ENCODE assay signal across 15 cellular contexts in genomic region chrX:130552444-130553073, GRCh38.
DNase-seq lines count a peak whose midpoint lies in the region; ATAC-seq, FAIRE-seq and TF ChIP-seq lines count a peak whose summit lies in the region.
"Had no signal": no experiment of that assay in that cellular context is flagged by ENCODE, and none has a peak within 500 bp of the region (broad histone marks: within the 10 kb centered on the region; RNA-seq: fewer than 3 reads in every experiment).

No MANE protein-coding gene starts in this region.

- peaks cover 36% of the 10 kb centered on the region for H3K4me1 ChIP-seq in OCI-LY3 (ENCODE audit: low read length)
- no peaks in the 10 kb centered on the region for H3K4me1 ChIP-seq in tibial nerve
- H3K4me1 ChIP-seq: esophagus squamous epithelium, psoas muscle had no signal

- peak; percentile 75 for FAIRE-seq in GM18507 (lab: Jason Lieb, UNC)

- no peak for TF ChIP-seq POLR2A in tibial nerve (IDR thresholded peaks at IDR 0.05)

- no peak overlapping the region for H3K9ac ChIP-seq in OCI-LY3 (ENCODE audit: low read length)

- H3K79me2 ChIP-seq in OCI-LY3 (ENCODE audit: low read length), result no peaks in the 10 kb centered on the region

- H3K9me3 ChIP-seq in OCI-LY3 (ENCODE audit: insufficient read depth, low read length) (no peaks in the 10 kb centered on the region), tibial nerve (no peaks in the 10 kb centered on the region)
- H3K9me3 ChIP-seq: esophagus squamous epithelium, MG63, psoas muscle had no signal

- peak overlapping the region; percentile 41; the same call in 1 of the 2 replicates for H2AFZ ChIP-seq in OCI-LY3 (ENCODE audit: low read depth, low read length)

- peaks cover 24% of the 10 kb centered on the region for H3K27me3 ChIP-seq in OCI-LY3 (ENCODE audit: low read depth, low read length)
- H3K27me3 ChIP-seq in tibial nerve, result no peaks in the 10 kb centered on the region
- H3K27me3 ChIP-seq: esophagus squamous epithelium, MG63 had no signal

- DNase-seq in GM18507 (ENCODE audit: extremely low spot score, insufficient read length, low read depth), result no peak
- DNase-seq in putamen (ENCODE audit: low spot score), result no peak
- no peak for DNase-seq in stimulated activated CD4-positive, alpha-beta T cell treated with anti-CD3 and anti-CD28 coated beads, Interleukin-2, amount 100 ng/mL, for 48 hours
- DNase-seq in tibial nerve (ENCODE audit: low spot score in 2 of 2), result no peak
- DNase-seq in activated T-cell treated with anti-CD3 and anti-CD28 coated beads, Interleukin-2, amount 50 U/mL, for 48 hours, result no peak
- DNase-seq: central memory CD4-positive, alpha-beta T cell; EL; esophagus squamous epithelium; MG63; NCI-H510A; psoas muscle; Right ventricle myocardium superior had no signal

- no peaks in the 10 kb centered on the region for H4K20me1 ChIP-seq in OCI-LY3 (ENCODE audit: insufficient read depth, low read length)

- H3K4me2 ChIP-seq in OCI-LY3 (ENCODE audit: low read length), result peak overlapping the region; percentile 72

- no peak for TF ChIP-seq CTCF in OCI-LY3 (IDR thresholded peaks at IDR 0.05; ENCODE audit: low read depth, low read length)
- no peak for TF ChIP-seq CTCF in tibial nerve (IDR thresholded peaks at IDR 0.05)

- ATAC-seq in GM21381 (IDR thresholded peaks at IDR 0.05; ENCODE audit: unreplicated experiment) (peak; percentile 61), HG02973 (IDR thresholded peaks at IDR 0.05; ENCODE audit: unreplicated experiment) (peak; percentile 89)
- ATAC-seq: psoas muscle had no signal

- peak overlapping the region; percentile 60 for H3K4me3 ChIP-seq in OCI-LY3 (ENCODE audit: low read length)
- H3K4me3 ChIP-seq in tibial nerve, result no peak overlapping the region
- H3K4me3 ChIP-seq: esophagus squamous epithelium, MG63, psoas muscle had no signal

- TF ChIP-seq EP300 in tibial nerve (IDR thresholded peaks at IDR 0.05), result no peak

- H3K27ac ChIP-seq in OCI-LY3 (ENCODE audit: low read length) (0 out of 2 replicates have a peak overlapping the region, but pooled peaks have one; percentile 2), tibial nerve (no peak overlapping the region)
- H3K27ac ChIP-seq: esophagus squamous epithelium, psoas muscle had no signal

- WGBS in tibial nerve, 2 donors, result 75 to 82% methylated on average over 6 of the region's 6 CpGs

- H3K36me3 ChIP-seq in OCI-LY3 (replicated peaks; ENCODE audit: low read depth, low read length) (no peaks in the 10 kb centered on the region), tibial nerve (no peaks in the 10 kb centered on the region)
- H3K36me3 ChIP-seq: esophagus squamous epithelium, MG63 had no signal
